Comparison of ENCODE assay signal across 37 cellular contexts in the genomic region with DNA sequence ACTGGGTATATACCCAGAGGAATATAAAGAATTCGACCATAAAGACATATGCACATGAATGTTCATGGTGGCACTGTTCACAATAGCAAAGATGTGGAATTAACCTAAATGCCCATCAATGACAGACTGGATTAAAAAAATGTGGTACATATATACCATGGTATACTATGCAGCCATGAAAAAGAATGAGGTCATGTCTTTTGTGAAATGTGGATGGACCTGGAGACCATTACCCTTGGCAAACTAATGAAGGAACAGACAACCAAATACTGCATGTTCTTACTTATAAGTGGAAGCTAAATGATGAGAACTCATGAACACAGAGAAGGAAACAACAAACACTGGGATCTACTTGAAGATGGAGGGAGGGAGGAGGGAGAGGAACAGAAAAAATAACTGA.
"Had no signal": no experiment of that assay in that cellular context is flagged by ENCODE, and none has a peak within 500 bp of the region (broad histone marks: within the 10 kb centered on the region; RNA-seq: fewer than 3 reads in every experiment).

No MANE protein-coding gene starts in this region.

- H3K27me3 Mint-ChIP-seq: activated B cell treated with CpG ODN at 0.5 μM for 24 hours; activated CD8-positive, alpha-beta T cell treated with anti-CD3 and anti-CD28 coated beads for 36 hours had no signal

- H3K9me3 ChIP-seq: adrenal gland, body of pancreas had no signal

- H3K27me3 ChIP-seq: adrenal gland, body of pancreas, brain microvascular endothelial cell, breast epithelium had no signal

- H3K4me1 Mint-ChIP-seq: activated B cell treated with CpG ODN at 0.5 μM for 24 hours; activated CD4-positive, alpha-beta T cell treated with anti-CD3 and anti-CD28 coated beads, Interleukin-2, amount 10 ng/mL, durations not matched to agents 24 days and 14 days; activated naive CD8-positive, alpha-beta T cell treated with anti-CD3 and anti-CD28 coated beads for 36 hours; activated T-helper 17 cell treated with anti-CD3 and anti-CD28 coated beads, Interleukin-2, amount 50 U/mL, for 72 hours had no signal

- H3K36me3 ChIP-seq: adrenal gland, brain microvascular endothelial cell, breast epithelium had no signal

- H3K4me3 Mint-ChIP-seq: activated B cell treated with CpG ODN at 0.5 μM for 24 hours; activated CD4-positive, alpha-beta memory T cell treated with anti-CD3 and anti-CD28 coated beads for 36 hours; activated CD4-positive, alpha-beta T cell treated with anti-CD3 and anti-CD28 coated beads, Interleukin-2, amount 10 ng/mL, durations not matched to agents 24 days and 14 days; activated CD8-positive, alpha-beta T cell treated with anti-CD3 and anti-CD28 coated beads for 36 hours; activated naive CD4-positive, alpha-beta T cell treated with anti-CD3 and anti-CD28 coated beads for 36 hours; activated naive CD8-positive, alpha-beta T cell treated with anti-CD3 and anti-CD28 coated beads for 36 hours; activated T-cell treated with anti-CD3 and anti-CD28 coated beads, Interleukin-2, amount 50 U/mL, for 4 hours; activated T-cell treated with anti-CD3 and anti-CD28 coated beads, Interleukin-2, amount 50 U/mL, for 72 hours; activated T-helper 1 cell treated with anti-CD3 and anti-CD28 coated beads, Interleukin-12 subunit alpha, Interleukin-12 subunit beta, Interleukin-2, Interleukin-4 antibody, amounts not matched to agents 30 ng/mL and 10 ng/mL and 1 ng/mL, durations not matched to agents 14 hours and 24 hours and 36 hours; activated T-helper 17 cell treated with anti-CD3 and anti-CD28 coated beads, Interleukin-2, amount 50 U/mL, for 72 hours; T-helper 1 cell treated with Interleukin-12 subunit alpha and Interleukin-12 subunit beta and Interleukin-4 antibody, amounts not matched to agents 30 μg/mL and 1 μg/mL, for 36 hours; T-helper 2 cell treated with Interferon-gamma antibody and Interleukin-4, amounts not matched to agents 5 μg/mL and 100 μg/mL, for 36 hours had no signal

- H3K27ac ChIP-seq: adrenal gland, body of pancreas, brain microvascular endothelial cell, breast epithelium, VCaP had no signal

- H3K27ac Mint-ChIP-seq: activated B cell treated with CpG ODN at 0.5 μM for 24 hours; activated CD4-positive, alpha-beta memory T cell treated with anti-CD3 and anti-CD28 coated beads for 36 hours; activated CD4-positive, alpha-beta T cell treated with anti-CD3 and anti-CD28 coated beads, Interleukin-2, amount 10 ng/mL, durations not matched to agents 24 days and 14 days; activated CD8-positive, alpha-beta T cell treated with anti-CD3 and anti-CD28 coated beads for 36 hours; activated naive CD4-positive, alpha-beta T cell treated with anti-CD3 and anti-CD28 coated beads for 36 hours; activated naive CD4-positive, alpha-beta T cell treated with anti-CD3 and anti-CD28 coated beads, Interleukin-2, amount 50 U/mL, for 72 hours; activated naive CD8-positive, alpha-beta T cell treated with anti-CD3 and anti-CD28 coated beads for 36 hours; activated T-cell treated with anti-CD3 and anti-CD28 coated beads, Interleukin-2, amount 50 U/mL, for 72 hours; activated T-helper 1 cell treated with anti-CD3 and anti-CD28 coated beads, Interleukin-12 subunit alpha, Interleukin-12 subunit beta, Interleukin-2, Interleukin-4 antibody, amounts not matched to agents 30 ng/mL and 10 ng/mL and 1 ng/mL, durations not matched to agents 14 hours and 24 hours and 36 hours; activated T-helper 17 cell treated with anti-CD3 and anti-CD28 coated beads, Interleukin-2, amount 50 U/mL, for 72 hours; T-helper 1 cell treated with Interleukin-12 subunit alpha and Interleukin-12 subunit beta and Interleukin-4 antibody, amounts not matched to agents 30 μg/mL and 1 μg/mL, for 36 hours; T-helper 2 cell treated with Interferon-gamma antibody and Interleukin-4, amounts not matched to agents 5 μg/mL and 100 μg/mL, for 36 hours had no signal

- FAIRE-seq: astrocyte, TTC549 had no signal

- H3K36me3 Mint-ChIP-seq: activated CD4-positive, alpha-beta memory T cell treated with anti-CD3 and anti-CD28 coated beads for 36 hours; activated naive CD4-positive, alpha-beta T cell treated with anti-CD3 and anti-CD28 coated beads, Interleukin-2, amount 50 U/mL, for 72 hours; activated naive CD8-positive, alpha-beta T cell treated with anti-CD3 and anti-CD28 coated beads for 36 hours had no signal

- ATAC-seq: activated CD8-positive, alpha-beta T cell treated with anti-CD3 and anti-CD28 coated beads for 36 hours; activated naive CD4-positive, alpha-beta T cell treated with anti-CD3 and anti-CD28 coated beads, Interleukin-2, amount 50 U/mL, for 72 hours; activated T-cell treated with anti-CD3 and anti-CD28 coated beads, Interleukin-2, amount 50 U/mL, for 4 hours; activated T-cell treated with anti-CD3 and anti-CD28 coated beads, Interleukin-2, amount 50 U/mL, for 72 hours; activated T-helper 17 cell treated with anti-CD3 and anti-CD28 coated beads, Interleukin-2, amount 50 U/mL, for 72 hours; body of pancreas had no signal

- DNase-seq: activated B cell treated with CpG ODN at 0.5 μM for 24 hours; activated CD4-positive, alpha-beta memory T cell treated with anti-CD3 and anti-CD28 coated beads for 36 hours; activated CD4-positive, alpha-beta T cell treated with anti-CD3 and anti-CD28 coated beads for 4 hours; activated CD4-positive, alpha-beta T cell treated with anti-CD3 and anti-CD28 coated beads, Interleukin-2, amount 10 ng/mL, durations not matched to agents 24 days and 14 days; activated CD4-positive, alpha-beta T cell treated with anti-CD3 and anti-CD28 coated beads, Interleukin-2, amount 50 U/mL, for 1 hour; activated CD4-positive, alpha-beta T cell treated with anti-CD3 and anti-CD28 coated beads, Interleukin-2, amount 50 U/mL, for 4 hours; activated CD4-positive, CD25-positive, alpha-beta regulatory T cell treated with anti-CD3 and anti-CD28 coated beads, Interleukin-2, amount 50 U/mL, for 72 hours; activated CD8-positive, alpha-beta memory T cell treated with anti-CD3 and anti-CD28 coated beads, Interleukin-2, amount 50 U/mL, for 4 hours; activated CD8-positive, alpha-beta T cell treated with anti-CD3 and anti-CD28 coated beads for 36 hours; activated effector memory CD4-positive, alpha-beta T cell treated with anti-CD3 and anti-CD28 coated beads, Interleukin-2, amount 50 U/mL, for 16 hours; activated gamma-delta T cell treated with Interleukin-2 at 50 U/mL for 16 hours; activated naive CD4-positive, alpha-beta T cell; activated naive CD4-positive, alpha-beta T cell treated with anti-CD3 and anti-CD28 coated beads for 36 hours; activated naive CD4-positive, alpha-beta T cell treated with anti-CD3 and anti-CD28 coated beads, Interleukin-2, amount 50 U/mL, for 16 hours; activated naive CD8-positive, alpha-beta T cell treated with anti-CD3 and anti-CD28 coated beads for 36 hours; activated T-cell treated with anti-CD3 and anti-CD28 coated beads for 4 hours; activated T-cell treated with anti-CD3 and anti-CD28 coated beads, Interleukin-2, amount 50 U/mL, for 1 hour; activated T-cell treated with anti-CD3 and anti-CD28 coated beads, Interleukin-2, amount 50 U/mL, for 4 hours; activated T-cell treated with anti-CD3 and anti-CD28 coated beads, Interleukin-2, amount 50 U/mL, for 72 hours; adrenal gland; amniotic stem cell; aorta; body of pancreas; brain microvascular endothelial cell; central memory CD4-positive, alpha-beta T cell; T-helper 1 cell; T-helper 2 cell; T-helper 9 cell had no signal

- H3K4me1 ChIP-seq: adrenal gland, body of pancreas, breast epithelium had no signal

- H3K4me3 ChIP-seq: adrenal gland, body of pancreas, breast epithelium had no signal

- H3K9me3 Mint-ChIP-seq: activated CD4-positive, alpha-beta T cell treated with anti-CD3 and anti-CD28 coated beads, Interleukin-2, amount 10 ng/mL, durations not matched to agents 24 days and 14 days; activated T-helper 1 cell treated with anti-CD3 and anti-CD28 coated beads, Interleukin-12 subunit alpha, Interleukin-12 subunit beta, Interleukin-2, Interleukin-4 antibody, amounts not matched to agents 30 ng/mL and 10 ng/mL and 1 ng/mL, durations not matched to agents 14 hours and 24 hours and 36 hours had no signal
